ENCODE assay signal across 8 cellular contexts in genomic region chr3:184133840-184134745, GRCh38. TPM values are rescaled to one million over a fixed set of nuclear protein-coding genes. Genes with fewer than 3 reads are reported as not detected.
A peak's percentile ranks its signal among the peaks of the same experiment; 100 is the strongest.
DNase-seq lines count a peak whose midpoint lies in the region; ATAC-seq and TF ChIP-seq lines count a peak whose summit lies in the region.

No MANE protein-coding gene starts in this region.

- H2AFZ ChIP-seq in Loucy (ENCODE audit: low read length) (peak overlapping the region; percentile 96), neuron (ENCODE audit: low read depth, low read length) (peak overlapping the region; percentile 83)

- H3K27ac ChIP-seq in RWPE1 (peak overlapping the region; percentile 87), upper lobe of right lung (peak overlapping the region; percentile 94)

- peak overlapping the region; percentile 95 for H3K27ac Mint-ChIP-seq in activated naive CD8-positive, alpha-beta T cell

- H3K27me3 Mint-ChIP-seq in activated naive CD8-positive, alpha-beta T cell, result no peaks in the 10 kb centered on the region

- peaks cover 2% of the 10 kb centered on the region for H3K36me3 Mint-ChIP-seq in activated naive CD8-positive, alpha-beta T cell

- peaks cover 22% of the 10 kb centered on the region for H3K4me1 Mint-ChIP-seq in activated naive CD8-positive, alpha-beta T cell (ENCODE audit: low read depth)

- H3K9me2 ChIP-seq in Loucy (replicated peaks; ENCODE audit: low read depth, low read length), result no peaks in the 10 kb centered on the region

- H4K20me1 ChIP-seq in Loucy (ENCODE audit: insufficient read depth, low read length, poor library complexity, severe bottlenecking), result peaks cover 21% of the 10 kb centered on the region

- TF ChIP-seq CTCF in Loucy (conservative IDR thresholded peaks at IDR 0.05; ENCODE audit: low read length), result no peak; the same call in 1 of the 2 replicates
- no peak for TF ChIP-seq CTCF in RWPE1 (conservative IDR thresholded peaks at IDR 0.05; ENCODE audit: low read depth)
- TF ChIP-seq CTCF in upper lobe of right lung (IDR thresholded peaks at IDR 0.05), result no peak

- H3K9me3 ChIP-seq in Loucy (ENCODE audit: insufficient read depth, low read depth, low read length) (no peaks in the 10 kb centered on the region), neuron (ENCODE audit: low read length) (no peaks in the 10 kb centered on the region), upper lobe of right lung (no peaks in the 10 kb centered on the region)

- peak overlapping the region; percentile 94 for H3K9ac ChIP-seq in Loucy (ENCODE audit: low read depth, low read length, poor library complexity, severe bottlenecking)

- H3K27me3 ChIP-seq in Loucy (ENCODE audit: insufficient read depth, low read length, poor library complexity, severe bottlenecking) (no peaks in the 10 kb centered on the region), neuron (ENCODE audit: insufficient read depth, low read length) (no peaks in the 10 kb centered on the region), upper lobe of right lung (no peaks in the 10 kb centered on the region)

- peak; percentile 69 for DNase-seq in A172 (ENCODE audit: low spot score)
- peak; percentile 73 for DNase-seq in RWPE1 (ENCODE audit: low spot score)
- DNase-seq in glomerular visceral epithelial cell (ENCODE audit: extremely low spot score), result peak; percentile 75
- DNase-seq in upper lobe of right lung, result peak; percentile 94

- TF ChIP-seq POLR2A in GM18505 (IDR thresholded peaks at IDR 0.05; ENCODE audit: borderline replicate concordance, extremely low read depth, insufficient read depth, insufficient read length), result peak; percentile 64

- intact Hi-C loops in upper lobe of right lung (cut with DNase I), result no loop called here

- H3K4me1 ChIP-seq in Loucy (ENCODE audit: insufficient read depth, low read length, poor library complexity, severe bottlenecking) (peaks cover 27% of the 10 kb centered on the region), neuron (ENCODE audit: insufficient read depth, low read length) (peaks cover 18% of the 10 kb centered on the region), upper lobe of right lung (peaks cover 22% of the 10 kb centered on the region)

- H3K36me3 ChIP-seq in Loucy (ENCODE audit: insufficient read depth, low read length) (no peaks in the 10 kb centered on the region), neuron (ENCODE audit: insufficient read depth, low read length) (peaks cover 6% of the 10 kb centered on the region), upper lobe of right lung (peaks cover 20% of the 10 kb centered on the region)

- H3K4me2 ChIP-seq in Loucy (ENCODE audit: low read depth, low read length, poor library complexity, severe bottlenecking), result peak overlapping the region; percentile 91

- H3K4me3 ChIP-seq in Loucy (ENCODE audit: low read length, poor library complexity, severe bottlenecking), result peak overlapping the region; percentile 97
- H3K4me3 ChIP-seq in neuron (ENCODE audit: low read length), result peak overlapping the region; percentile 86
- H3K4me3 ChIP-seq in upper lobe of right lung, result peak overlapping the region; percentile 98

- peaks cover 44% of the 10 kb centered on the region for H3K79me2 ChIP-seq in Loucy (ENCODE audit: insufficient read depth, low read length)

- ATAC-seq in GM18505 (IDR thresholded peaks at IDR 0.05; ENCODE audit: unreplicated experiment) (no peak), upper lobe of right lung (peak; percentile 89)

- CTCF ChIA-PET in RWPE1 (lab: Yijun Ruan, JAX), result interaction anchor here (0.6 to 1.3 kb wide), 4 partner anchors 47 to 116 kb away, joined by 3 to 5 read pairs (median 3); partner anchors contain the start of gene ABCC5

- H3K9me3 Mint-ChIP-seq in activated naive CD8-positive, alpha-beta T cell (ENCODE audit: low read depth), result no peaks in the 10 kb centered on the region

- H3F3A ChIP-seq in Loucy (ENCODE audit: low read depth), result no peaks in the 10 kb centered on the region

- POLR2A ChIA-PET in RWPE1 (lab: Yijun Ruan, JAX; ENCODE audit: low non-redundant PET), result interaction anchor here (0.5 kb wide), 1 partner anchor 76 kb away, joined by 3 read pairs; no protein-coding TSS in a partner anchor

- peak overlapping the region; percentile 96 for H3K4me3 Mint-ChIP-seq in activated naive CD8-positive, alpha-beta T cell

RNA-seq across cellular contexts. Expression of gene EIF2B5, which starts 1.1 kb away (rescaled TPM):
- total RNA-seq in A172 (2014; rRNA removed; shearing (Covaris generic)), result 37.4 and 42.6 TPM in 2 replicates
- total RNA-seq in upper lobe of right lung, result 37.6 TPM

RNA-seq across cellular contexts. Expression of gene DVL3, which starts 21.1 kb away (rescaled TPM):
- 36.2 and 38.3 TPM in 2 replicates for total RNA-seq in A172 (2014; rRNA removed; shearing (Covaris generic))
- total RNA-seq in upper lobe of right lung, result 54.1 TPM

RNA-seq across cellular contexts. Expression of gene HTR3E, which starts 37.2 kb away (rescaled TPM):
- total RNA-seq in A172 (2014; rRNA removed; shearing (Covaris generic)), result not detected in 2 replicates
- total RNA-seq in upper lobe of right lung, result not detected

RNA-seq across cellular contexts. Expression of gene AP2M1, which starts 40.6 kb away (rescaled TPM):
- total RNA-seq in A172 (2014; rRNA removed; shearing (Covaris generic)), result 717 and 879 TPM in 2 replicates
- 245 TPM for total RNA-seq in upper lobe of right lung

RNA-seq across cellular contexts. Expression of gene ABCF3, which starts 51.9 kb away (rescaled TPM):
- total RNA-seq in A172 (2014; rRNA removed; shearing (Covaris generic)), result 32.3 and 46.9 TPM in 2 replicates
- 60.9 TPM for total RNA-seq in upper lobe of right lung
